ENCODE assay signal across 11 cellular contexts in genomic region chr19:1768248-1768647, GRCh38. TPM values are rescaled to one million over a fixed set of nuclear protein-coding genes. Genes with fewer than 3 reads are reported as not detected.
A peak's percentile ranks its signal among the peaks of the same experiment; 100 is the strongest.
DNase-seq lines count a peak whose midpoint lies in the region; ATAC-seq and TF ChIP-seq lines count a peak whose summit lies in the region.
"Had no signal": no experiment of that assay in that cellular context is flagged by ENCODE, and none has a peak within 500 bp of the region (broad histone marks: within the 10 kb centered on the region; RNA-seq: fewer than 3 reads in every experiment).

No MANE protein-coding gene starts in this region.

- ATAC-seq in WTC11, result peak; percentile 85
- ATAC-seq in GM18511 (IDR thresholded peaks at IDR 0.05; ENCODE audit: unreplicated experiment), result no peak
- no peak for ATAC-seq in HG03469 (IDR thresholded peaks at IDR 0.05; ENCODE audit: unreplicated experiment)
- no peak for ATAC-seq in left ventricle myocardium superior

- H3K27me3 Mint-ChIP-seq in WTC11 (ENCODE audit: low read depth), result peaks cover 99% of the 10 kb centered on the region

- H3K27ac Mint-ChIP-seq in WTC11, result no peak overlapping the region
- H3K27ac Mint-ChIP-seq: natural killer cell had no signal

- H4K20me1 ChIP-seq in BLaER1, result peaks cover 21% of the 10 kb centered on the region

- TF ChIP-seq CTCF in HEK293 (tag by site-specific recombination; IDR thresholded peaks at IDR 0.05) (no peak), WTC11 (IDR thresholded peaks at IDR 0.05) (peak; percentile 66), colonic mucosa (IDR thresholded peaks at IDR 0.05) (no peak)

- DNase-seq in WTC11 (ENCODE audit: low spot score) (peak; percentile 93), left kidney (ENCODE audit: low read depth, low spot score) (peak; percentile 64), colonic mucosa (no peak), left ventricle myocardium superior (no peak)
- DNase-seq: activated gamma-delta T cell treated with Interleukin-2 at 50 U/mL for 16 hours, Caco-2, natural killer cell had no signal

- H3K27me3 ChIP-seq in BLaER1, result peaks cover 97% of the 10 kb centered on the region
- peaks cover 47% of the 10 kb centered on the region for H3K27me3 ChIP-seq in colonic mucosa

- peaks cover 11% of the 10 kb centered on the region for H3K36me3 Mint-ChIP-seq in WTC11

- H3K4me3 Mint-ChIP-seq in WTC11, result no peak overlapping the region
- H3K4me3 Mint-ChIP-seq: natural killer cell had no signal

- H3K9ac ChIP-seq in BLaER1 (no peak overlapping the region), colonic mucosa (ENCODE audit: low read depth in 2 of 2, low read length in 2 of 2) (no peak overlapping the region)

- H3K36me3 ChIP-seq in BLaER1 (no peaks in the 10 kb centered on the region), HEK293 (ENCODE audit: control insufficient read depth in 2 of 2, insufficient read depth in 1 of 2, low read length in 2 of 2) (no peaks in the 10 kb centered on the region), colonic mucosa (no peaks in the 10 kb centered on the region)

- H3K27ac ChIP-seq in BLaER1, result no peak overlapping the region
- H3K27ac ChIP-seq in HEK293 (ENCODE audit: extremely low read depth, low read depth, low read length), result no peak overlapping the region
- no peak overlapping the region for H3K27ac ChIP-seq in colonic mucosa

- peak overlapping the region; percentile 84 for H3K4me2 ChIP-seq in BLaER1

- POLR2A ChIA-PET in HEK293 (lab: Yijun Ruan, JAX), result no interaction called here
- POLR2A ChIA-PET in WTC11 (lab: Charles Lee), result interaction anchor here (0.6 kb wide), 1 partner anchor 61 kb away, joined by 3 read pairs; no protein-coding TSS in a partner anchor

- H3K4me1 ChIP-seq in BLaER1, result peaks cover 43% of the 10 kb centered on the region
- H3K4me1 ChIP-seq in HEK293 (ENCODE audit: control insufficient read depth, insufficient read depth, low read length), result no peaks in the 10 kb centered on the region
- H3K4me1 ChIP-seq in colonic mucosa, result no peaks in the 10 kb centered on the region
- H3K4me1 ChIP-seq: Caco-2 had no signal

- H3K9me3 Mint-ChIP-seq in WTC11, result peaks cover 17% of the 10 kb centered on the region

- CTCF ChIA-PET in HEK293 (lab: Yijun Ruan, JAX), result interaction anchor here (0.9 to 6.3 kb wide), 9 partner anchors 9 to 162 kb away, joined by 3 to 68 read pairs (median 6); no protein-coding TSS in a partner anchor
- CTCF ChIA-PET in WTC11 (lab: Charles Lee), result interaction anchor here (0.5 to 9.4 kb wide), 56 partner anchors 9 to 325 kb away, joined by 3 to 161 read pairs (median 5); partner anchors contain the start of genes ATP8B3, MBD3, REEP6 and TCF3

- intact Hi-C loops in colonic mucosa (cut with DNase I), result loop anchor here (5.0 kb wide), 1 partner anchor 96 kb away; no protein-coding TSS in a partner anchor
- intact Hi-C loops in left ventricle myocardium superior (cut with micrococcal nuclease), result no loop called here

- H3K9me3 ChIP-seq in BLaER1 (peaks cover 28% of the 10 kb centered on the region), HEK293 (ENCODE audit: control insufficient read depth, insufficient read depth, low read depth, low read length) (no peaks in the 10 kb centered on the region), colonic mucosa (no peaks in the 10 kb centered on the region)

- peaks cover 11% of the 10 kb centered on the region for H3K4me1 Mint-ChIP-seq in WTC11

- H3K4me3 ChIP-seq in BLaER1, result no peak overlapping the region
- H3K4me3 ChIP-seq in HEK293 (ENCODE audit: low read depth, low read length), result no peak overlapping the region
- no peak overlapping the region for H3K4me3 ChIP-seq in colonic mucosa

TF ChIP-seq in HEK293, 187 proteins besides CTCF, POLR2A, EP300 and RAD21:
- TF ChIP-seq ZNF701 (tag by site-specific recombination; IDR thresholded peaks at IDR 0.05), result no peak
- TF ChIP-seq IKZF3 (tag by site-specific recombination; IDR thresholded peaks at IDR 0.05), result 0 out of 2 replicates have a peak, but pooled peaks have one; percentile 37
- no peak for TF ChIP-seq ZNF324 (tag by site-specific recombination; IDR thresholded peaks at IDR 0.05)
- peak; percentile 95 for TF ChIP-seq ZNF341 (tag by site-specific recombination; IDR thresholded peaks at IDR 0.05; ENCODE audit: low read depth)

TF ChIP-seq in WTC11, 78 proteins besides CTCF, POLR2A, EP300 and RAD21:
- TF ChIP-seq MXD4 (CRISPR knock-in tag; IDR thresholded peaks at IDR 0.05; ENCODE audit: borderline replicate concordance) (no peak), ZNF263 (CRISPR knock-in tag; IDR thresholded peaks at IDR 0.05; ENCODE audit: low read depth) (no peak), ZSCAN18 (CRISPR knock-in tag; IDR thresholded peaks at IDR 0.05) (no peak), MYBL2 (CRISPR knock-in tag; IDR thresholded peaks at IDR 0.05) (no peak), PRRX2 (CRISPR knock-in tag; IDR thresholded peaks at IDR 0.05) (no peak), CREB1 (CRISPR knock-in tag; IDR thresholded peaks at IDR 0.05) (no peak)
TF ChIP-seq in WTC11: peak in this region for 0.

RNA-seq across cellular contexts. Expression of gene ONECUT3, which starts 14.9 kb away (rescaled TPM):
- total RNA-seq in WTC11 (2021) (0.04 TPM in 1 of 3 replicates, not detected in the others), colonic mucosa (under 1 TPM in 1 of 2 donors, not detected in 1; 0.05 TPM), left ventricle myocardium superior (not detected)
- total RNA-seq: Caco-2, natural killer cell had no signal

RNA-seq across cellular contexts. Expression of gene ATP8B3, which starts 43.8 kb away (rescaled TPM):
- 5.5 to 8.2 TPM (median 8.0 TPM) in 3 replicates for total RNA-seq in WTC11 (2021)
- total RNA-seq in colonic mucosa, result under 1 TPM; 0.15 to 0.42 TPM
- total RNA-seq in left ventricle myocardium superior, result 0.89 TPM

Comparison
In these comparisons a context has a peak if more than half of its experiments do, and no peak if none do; other contexts are left out.
1. DNase-seq: peak in WTC11 (single experiment) and left kidney (single experiment); none in colonic mucosa (single experiment) and left ventricle myocardium superior (single experiment).